In genomic region chr9:109086221-109086620, GRCh38 we compare ENCODE assay signal across 1 cellular context.
TF ChIP-seq lines count a peak whose summit lies in the region.

No MANE protein-coding gene starts in this region.

TF ChIP-seq in IMR-90, 13 proteins besides CTCF, POLR2A, EP300 and RAD21 (continued from another document):
- TF ChIP-seq ELK1 (IDR thresholded peaks at IDR 0.05; ENCODE audit: borderline replicate concordance, low read depth, low read length) (no peak), CHD1 (IDR thresholded peaks at IDR 0.05; ENCODE audit: low read depth, low read length) (no peak), MXI1 (IDR thresholded peaks at IDR 0.05; ENCODE audit: borderline replicate concordance, low read depth, low read length) (no peak), FOS (IDR thresholded peaks at IDR 0.05; ENCODE audit: low read depth, low read length) (no peak), RCOR1 (IDR thresholded peaks at IDR 0.05; ENCODE audit: insufficient replicate concordance, low read length) (no peak), USF2 (IDR thresholded peaks at IDR 0.05; ENCODE audit: low read depth, low read length) (no peak)
